In genomic region chr3:8882171-8882593, GRCh38 we compare ENCODE assay signal across 11 cellular contexts.
DNase-seq lines count a peak whose midpoint lies in the region; ATAC-seq, FAIRE-seq and TF ChIP-seq lines count a peak whose summit lies in the region.
"Had no signal": no experiment of that assay in that cellular context is flagged by ENCODE, and none has a peak within 500 bp of the region (broad histone marks: within the 10 kb centered on the region; RNA-seq: fewer than 3 reads in every experiment).

No MANE protein-coding gene starts in this region.

- no peaks in the 10 kb centered on the region for H3K9me3 Mint-ChIP-seq in activated CD4-positive, alpha-beta T cell treated with anti-CD3 and anti-CD28 coated beads, Interleukin-2, amount 10 ng/mL, durations not matched to agents 24 days and 14 days

- H3K27me3 Mint-ChIP-seq in activated CD4-positive, alpha-beta T cell treated with anti-CD3 and anti-CD28 coated beads, Interleukin-2, amount 10 ng/mL, durations not matched to agents 24 days and 14 days: no peaks in the 10 kb centered on the region

- FAIRE-seq in RCC 7860 (lab: Jason Lieb, UNC): no peak

- DNase-seq in GM13976 (ENCODE audit: low spot score) (peak; percentile 31), iPS DF 4.7 (ENCODE audit: extremely low read depth, low spot score) (peak; percentile 22), left lobe of liver (ENCODE audit: low spot score) (no peak), RCC 7860 (ENCODE audit: low spot score) (no peak)
- DNase-seq in activated CD4-positive, alpha-beta T cell treated with anti-CD3 and anti-CD28 coated beads, Interleukin-2, amount 10 ng/mL, durations not matched to agents 24 days and 14 days: no peak
- DNase-seq in stimulated activated CD4-positive, alpha-beta T cell treated with anti-CD3 and anti-CD28 coated beads, Interleukin-15, amount 100 ng/mL, for 24 hours: no peak
- DNase-seq: DMS79, NCI-H146, right lobe of liver had no signal

- in situ Hi-C loops in GM13976 (cut with MboI; ENCODE audit: low sequenced_read_pairs, unreplicated experiment): no loop called here

- peaks cover 34% of the 10 kb centered on the region for H3K36me3 Mint-ChIP-seq in activated CD4-positive, alpha-beta T cell treated with anti-CD3 and anti-CD28 coated beads, Interleukin-2, amount 10 ng/mL, durations not matched to agents 24 days and 14 days (ENCODE audit: low read depth)

- H3K27ac Mint-ChIP-seq in activated CD4-positive, alpha-beta T cell treated with anti-CD3 and anti-CD28 coated beads, Interleukin-2, amount 10 ng/mL, durations not matched to agents 24 days and 14 days: no peak overlapping the region

- no peaks in the 10 kb centered on the region for H3K4me1 Mint-ChIP-seq in activated CD4-positive, alpha-beta T cell treated with anti-CD3 and anti-CD28 coated beads, Interleukin-2, amount 10 ng/mL, durations not matched to agents 24 days and 14 days

- H3K4me3 Mint-ChIP-seq in activated CD4-positive, alpha-beta T cell treated with anti-CD3 and anti-CD28 coated beads, Interleukin-2, amount 10 ng/mL, durations not matched to agents 24 days and 14 days: no peak overlapping the region

- TF ChIP-seq CTCF in GM13976 (IDR thresholded peaks at IDR 0.05; ENCODE audit: borderline replicate concordance, control extremely low read depth, extremely low read depth, insufficient read depth, missing control alignments): no peak

- ATAC-seq in GM21447 (IDR thresholded peaks at IDR 0.05; ENCODE audit: unreplicated experiment) (peak; percentile 84), HG03196 (IDR thresholded peaks at IDR 0.05; ENCODE audit: unreplicated experiment) (peak; percentile 68), left lobe of liver (no peak)
- ATAC-seq: right lobe of liver had no signal

- intact Hi-C loops in activated CD4-positive, alpha-beta T cell treated with anti-CD3 and anti-CD28 coated beads, Interleukin-2, amount 10 ng/mL, durations not matched to agents 24 days and 14 days (cut with micrococcal nuclease): no loop called here

Comparison
In these comparisons a context has a peak if more than half of its experiments do, and no peak if none do; other contexts are left out.
1. DNase-seq: peak in GM13976 (single experiment) and iPS DF 4.7 (single experiment); none in activated CD4-positive, alpha-beta T cell treated with anti-CD3 and anti-CD28 coated beads, Interleukin-2, amount 10 ng/mL, durations not matched to agents 24 days and 14 days (single experiment), stimulated activated CD4-positive, alpha-beta T cell treated with anti-CD3 and anti-CD28 coated beads, Interleukin-15, amount 100 ng/mL, for 24 hours (single experiment), left lobe of liver (single experiment) and RCC 7860 (single experiment).